Comparison of ENCODE assay signal across 8 cellular contexts in genomic region chr2:196925768-196926561, GRCh38. TPM values are rescaled to one million over a fixed set of nuclear protein-coding genes. Genes with fewer than 3 reads are reported as not detected.
DNase-seq lines count a peak whose midpoint lies in the region; ATAC-seq and TF ChIP-seq lines count a peak whose summit lies in the region.

No MANE protein-coding gene starts in this region.

- H3K4me1 Mint-ChIP-seq in activated CD4-positive, alpha-beta memory T cell treated with anti-CD3 and anti-CD28 coated beads for 36 hours (ENCODE audit: low read depth), result peaks cover 40% of the 10 kb centered on the region
- peaks cover 27% of the 10 kb centered on the region for H3K4me1 Mint-ChIP-seq in endodermal cell

- ATAC-seq in HG02678 (IDR thresholded peaks at IDR 0.05; ENCODE audit: unreplicated experiment), result peak; percentile 35

- H3K9me3 ChIP-seq in endodermal cell (ENCODE audit: control insufficient read depth, low read length), result no peaks in the 10 kb centered on the region
- no peaks in the 10 kb centered on the region for H3K9me3 ChIP-seq in subcutaneous abdominal adipose tissue (ENCODE audit: control insufficient read depth in 5 of 5, low read length in 5 of 5)

- no peaks in the 10 kb centered on the region for H3K9me3 Mint-ChIP-seq in activated CD4-positive, alpha-beta memory T cell treated with anti-CD3 and anti-CD28 coated beads for 36 hours
- no peaks in the 10 kb centered on the region for H3K9me3 Mint-ChIP-seq in endodermal cell

- H3K4me1 ChIP-seq in endodermal cell (ENCODE audit: control insufficient read depth, insufficient read depth, low read length), result no peaks in the 10 kb centered on the region
- peaks cover 0 to 27% (median 23%) of the 10 kb centered on the region in 5 donors for H3K4me1 ChIP-seq in subcutaneous abdominal adipose tissue (ENCODE audit: control insufficient read depth in 5 of 5, insufficient read depth in 5 of 5, low read length in 5 of 5)

- H3K27me3 ChIP-seq in endodermal cell (ENCODE audit: control insufficient read depth, insufficient read depth, low read length, poor library complexity, severe bottlenecking), result no peaks in the 10 kb centered on the region
- no peaks in the 10 kb centered on the region for H3K27me3 ChIP-seq in subcutaneous abdominal adipose tissue (ENCODE audit: control insufficient read depth in 5 of 5, insufficient read depth in 4 of 5, low read length in 5 of 5)

- H3K27ac ChIP-seq in endodermal cell (ENCODE audit: low read depth, low read length) (peak overlapping the region; percentile 95), subcutaneous abdominal adipose tissue (ENCODE audit: low read depth, low read length) (peak overlapping the region; percentile 87)

- H3K27ac Mint-ChIP-seq in activated CD4-positive, alpha-beta memory T cell treated with anti-CD3 and anti-CD28 coated beads for 36 hours, result peak overlapping the region; percentile 100
- peak overlapping the region; percentile 96 for H3K27ac Mint-ChIP-seq in endodermal cell

- H3K4me3 ChIP-seq in endodermal cell (ENCODE audit: low read length) (peak overlapping the region; percentile 94), subcutaneous abdominal adipose tissue (ENCODE audit: low read depth in 1 of 5, low read length in 5 of 5) (peak overlapping the region; percentile 80 to 95 (median 92))

- 0% methylated on average over 22 to 37 of the region's 37 CpGs for WGBS in endodermal cell (ENCODE audit: insufficient coverage in 1 of 2, insufficient read length in 1 of 2), 2 experiments

- CTCF ChIA-PET in activated CD4-positive, alpha-beta memory T cell treated with anti-CD3 and anti-CD28 coated beads for 36 hours (lab: Charles Lee), result interaction anchor here (0.7 kb wide), 1 partner anchor 422 kb away, joined by 3 read pairs; no protein-coding TSS in a partner anchor

- H3K36me3 Mint-ChIP-seq in activated CD4-positive, alpha-beta memory T cell treated with anti-CD3 and anti-CD28 coated beads for 36 hours, result peaks cover 17% of the 10 kb centered on the region
- H3K36me3 Mint-ChIP-seq in endodermal cell (ENCODE audit: low read depth), result no peaks in the 10 kb centered on the region

- POLR2A ChIA-PET in activated CD4-positive, alpha-beta memory T cell treated with anti-CD3 and anti-CD28 coated beads for 36 hours (lab: Charles Lee), result interaction anchor here (0.7 to 3.0 kb wide), 5 partner anchors 37 to 129 kb away, joined by 3 to 40 read pairs (median 4); partner anchors contain the start of gene GTF3C3

- TF ChIP-seq CTCF in endodermal cell (conservative IDR thresholded peaks at IDR 0.05), result no peak

- H3K27me3 Mint-ChIP-seq in activated CD4-positive, alpha-beta memory T cell treated with anti-CD3 and anti-CD28 coated beads for 36 hours, result peaks cover 4% of the 10 kb centered on the region
- peaks cover 3% of the 10 kb centered on the region for H3K27me3 Mint-ChIP-seq in endodermal cell (ENCODE audit: insufficient read depth)

- H3K4me3 Mint-ChIP-seq in activated CD4-positive, alpha-beta memory T cell treated with anti-CD3 and anti-CD28 coated beads for 36 hours, result peak overlapping the region; percentile 96
- peak overlapping the region; percentile 98 for H3K4me3 Mint-ChIP-seq in endodermal cell

- DNase-seq in activated CD4-positive, alpha-beta T cell treated with anti-CD3 and anti-CD28 coated beads for 4 hours, result peak; percentile 13 to 20
- no peak for DNase-seq in activated CD4-positive, alpha-beta T cell treated with anti-CD3 and anti-CD28 coated beads, Interleukin-2, amount 50 U/mL, for 1 hour
- DNase-seq in NCI-H1417 (lab: John Stamatoyannopoulos, UW) (peak; percentile 74 to 86 (median 79)), endodermal cell (peak; percentile 82), midbrain (lab: John Stamatoyannopoulos, UW) (peak; percentile 77)
- DNase-seq in activated CD4-positive, alpha-beta memory T cell treated with anti-CD3 and anti-CD28 coated beads for 36 hours, result peak; percentile 57

- intact Hi-C loops in activated CD4-positive, alpha-beta memory T cell treated with anti-CD3 and anti-CD28 coated beads for 36 hours (cut with micrococcal nuclease), result loop anchor here (1.0 to 10.0 kb wide), 11 partner anchors 10 to 779 kb away; partner anchors contain the start of genes COQ10B, HSPE1, MARS2 and SF3B1

- H3K36me3 ChIP-seq in endodermal cell (ENCODE audit: control insufficient read depth, insufficient read depth, low read length) (no peaks in the 10 kb centered on the region), subcutaneous abdominal adipose tissue (ENCODE audit: control insufficient read depth in 5 of 5, insufficient read depth in 5 of 5, low read length in 5 of 5) (no peaks in the 10 kb centered on the region)

- peak overlapping the region; percentile 80 for H3K9ac ChIP-seq in endodermal cell (ENCODE audit: extremely low read depth, low read length, poor library complexity, severe bottlenecking)
- H3K9ac ChIP-seq in subcutaneous abdominal adipose tissue (ENCODE audit: low read length in 5 of 5), result peak overlapping the region; percentile 78 to 94 (median 86)

RNA-seq across cellular contexts. Expression of gene PGAP1, which starts 0.5 kb away (rescaled TPM):
- total RNA-seq in activated CD4-positive, alpha-beta memory T cell treated with anti-CD3 and anti-CD28 coated beads for 36 hours, result 10 to 100 TPM; 24.5 to 25.5 TPM
- total RNA-seq in endodermal cell, result 10 to 100 TPM; 39.2 to 43.6 TPM
- polyA plus RNA-seq in endodermal cell (2013, experiment 1 of 2), result 43.2 TPM
- polyA plus RNA-seq in endodermal cell (2013, experiment 2 of 2), result 39.5 TPM
